In the genomic region with DNA sequence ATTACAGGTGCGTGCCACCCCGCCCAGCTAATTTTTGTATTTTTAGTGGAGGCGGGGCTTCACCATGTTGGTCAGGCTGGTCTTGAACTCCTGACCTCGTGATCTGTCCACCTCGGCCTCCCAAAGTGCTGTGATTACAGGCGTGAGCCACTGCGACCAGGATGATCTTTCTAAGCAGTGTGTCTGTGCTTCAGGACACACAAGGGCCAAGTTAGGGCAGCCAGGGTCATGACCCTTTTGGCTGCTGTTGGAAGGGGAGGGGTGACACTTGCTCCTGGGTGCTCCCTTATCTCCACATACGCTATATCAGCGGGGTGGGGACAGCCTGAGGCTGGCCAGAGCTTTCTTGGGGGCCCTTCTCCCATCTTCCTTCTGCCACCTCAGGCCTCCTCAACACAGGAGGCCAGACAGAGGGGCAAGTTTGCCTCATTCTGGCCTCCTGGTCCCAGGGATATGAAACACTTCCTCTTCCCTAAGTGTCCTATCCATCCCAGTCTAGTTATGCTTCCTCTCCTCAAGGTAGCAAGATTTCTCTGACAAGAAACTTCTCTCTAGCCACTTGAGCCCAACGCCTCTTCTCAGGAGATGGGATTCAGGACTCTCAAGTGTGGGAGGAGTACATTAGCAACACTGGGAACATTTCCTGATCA, we compare ENCODE assay signal across 11 cellular contexts. TPM values are rescaled to one million over a fixed set of nuclear protein-coding genes. Genes with fewer than 3 reads are reported as not detected.
DNase-seq lines count a peak whose midpoint lies in the region; ATAC-seq and TF ChIP-seq lines count a peak whose summit lies in the region.
"Had no signal": no experiment of that assay in that cellular context is flagged by ENCODE, and none has a peak within 500 bp of the region (broad histone marks: within the 10 kb centered on the region; RNA-seq: fewer than 3 reads in every experiment).

No MANE protein-coding gene starts in this region.

- peaks cover 9% of the 10 kb centered on the region for H3K4me1 ChIP-seq in mesenchymal stem cell (ENCODE audit: control insufficient read depth, insufficient read depth, low read depth, low read length)
- peaks cover 53% of the 10 kb centered on the region for H3K4me1 ChIP-seq in suprapubic skin

- peaks cover 4% of the 10 kb centered on the region in 2 experiments for H3K36me3 ChIP-seq in mesenchymal stem cell (ENCODE audit: control insufficient read depth in 1 of 2, insufficient read depth in 2 of 2, low read depth in 1 of 2, low read length in 2 of 2)
- H3K36me3 ChIP-seq in suprapubic skin: no peaks in the 10 kb centered on the region

- H3K4ac ChIP-seq in mesenchymal stem cell (ENCODE audit: low read depth in 1 of 2, low read length in 2 of 2): peak overlapping the region in 1 of 2 experiments; percentile 13

- no peak overlapping the region for H2BK15ac ChIP-seq in mesenchymal stem cell (ENCODE audit: low read depth, poor library complexity, severe bottlenecking)

- H3K9me3 Mint-ChIP-seq in activated naive CD8-positive, alpha-beta T cell treated with anti-CD3 and anti-CD28 coated beads, Interleukin-2, amount 10 ng/mL, durations not matched to agents 7 days and 5 days: no peaks in the 10 kb centered on the region
- no peaks in the 10 kb centered on the region for H3K9me3 Mint-ChIP-seq in activated naive CD8-positive, alpha-beta T cell treated with anti-CD3 and anti-CD28 coated beads for 36 hours
- no peaks in the 10 kb centered on the region for H3K9me3 Mint-ChIP-seq in activated T-helper 1 cell treated with anti-CD3 and anti-CD28 coated beads, Interleukin-12 subunit alpha, Interleukin-12 subunit beta, Interleukin-2, Interleukin-4 antibody, amounts not matched to agents 30 ng/mL and 10 ng/mL and 1 ng/mL, durations not matched to agents 14 hours and 24 hours and 36 hours

- peak overlapping the region in 1 of 2 experiments; percentile 100 for H3K4me3 ChIP-seq in mesenchymal stem cell (ENCODE audit: insufficient read depth in 1 of 2, low read depth in 1 of 2, low read length in 2 of 2)
- H3K4me3 ChIP-seq in suprapubic skin: peak overlapping the region; percentile 75
- H3K4me3 ChIP-seq: mucosa of descending colon had no signal

- intact Hi-C loops in activated T-helper 1 cell treated with anti-CD3 and anti-CD28 coated beads, Interleukin-12 subunit alpha, Interleukin-12 subunit beta, Interleukin-2, Interleukin-4 antibody, amounts not matched to agents 30 ng/mL and 10 ng/mL and 1 ng/mL, durations not matched to agents 14 hours and 24 hours and 36 hours (cut with micrococcal nuclease): loop anchor here (10.0 kb wide), 3 partner anchors 107 to 437 kb away; partner anchors contain the start of gene SH2D3C

- H3K4me2 ChIP-seq in mesenchymal stem cell (ENCODE audit: low read length, poor library complexity, severe bottlenecking): no peak overlapping the region

- H2BK12ac ChIP-seq in mesenchymal stem cell (ENCODE audit: low read length in 2 of 2): no peak overlapping the region

- no peak overlapping the region for H4K91ac ChIP-seq in mesenchymal stem cell (ENCODE audit: low read length)

- H3K9me3 ChIP-seq in mesenchymal stem cell (ENCODE audit: control insufficient read depth, low read length) (no peaks in the 10 kb centered on the region), suprapubic skin (no peaks in the 10 kb centered on the region)
- H3K9me3 ChIP-seq: mucosa of descending colon had no signal

- H2BK5ac ChIP-seq in mesenchymal stem cell (ENCODE audit: low read depth, low read length, poor library complexity, severe bottlenecking): no peak overlapping the region

- H3K27me3 Mint-ChIP-seq in activated naive CD8-positive, alpha-beta T cell treated with anti-CD3 and anti-CD28 coated beads, Interleukin-2, amount 10 ng/mL, durations not matched to agents 7 days and 5 days: no peaks in the 10 kb centered on the region
- no peaks in the 10 kb centered on the region for H3K27me3 Mint-ChIP-seq in activated naive CD8-positive, alpha-beta T cell treated with anti-CD3 and anti-CD28 coated beads for 36 hours
- H3K27me3 Mint-ChIP-seq in activated T-helper 1 cell treated with anti-CD3 and anti-CD28 coated beads, Interleukin-12 subunit alpha, Interleukin-12 subunit beta, Interleukin-2, Interleukin-4 antibody, amounts not matched to agents 30 ng/mL and 10 ng/mL and 1 ng/mL, durations not matched to agents 14 hours and 24 hours and 36 hours (ENCODE audit: insufficient read depth): peaks cover 3% of the 10 kb centered on the region

- peak overlapping the region; percentile 98 for H3K4me3 Mint-ChIP-seq in activated naive CD8-positive, alpha-beta T cell treated with anti-CD3 and anti-CD28 coated beads, Interleukin-2, amount 10 ng/mL, durations not matched to agents 7 days and 5 days
- no peak overlapping the region for H3K4me3 Mint-ChIP-seq in activated naive CD8-positive, alpha-beta T cell treated with anti-CD3 and anti-CD28 coated beads for 36 hours
- peak overlapping the region; percentile 99 for H3K4me3 Mint-ChIP-seq in activated T-helper 1 cell treated with anti-CD3 and anti-CD28 coated beads, Interleukin-12 subunit alpha, Interleukin-12 subunit beta, Interleukin-2, Interleukin-4 antibody, amounts not matched to agents 30 ng/mL and 10 ng/mL and 1 ng/mL, durations not matched to agents 14 hours and 24 hours and 36 hours

- POLR2A ChIA-PET in activated naive CD8-positive, alpha-beta T cell treated with anti-CD3 and anti-CD28 coated beads, Interleukin-2, amount 10 ng/mL, durations not matched to agents 7 days and 5 days (lab: Charles Lee): interaction anchor here (5.4 kb wide), 1 partner anchor 28 kb away, joined by 53 read pairs; the partner anchor contains the start of genes LRSAM1 and RPL12

- 94% methylated on average over 10 of the region's 10 CpGs for whole genome bisulfite sequencing in mesenchymal stem cell
- WGBS in suprapubic skin: 88% methylated on average over 5 of the region's 10 CpGs

- no peak overlapping the region for H3K23ac ChIP-seq in mesenchymal stem cell (ENCODE audit: low read length in 2 of 2)

- peaks cover 11% of the 10 kb centered on the region for H3K36me3 Mint-ChIP-seq in activated naive CD8-positive, alpha-beta T cell treated with anti-CD3 and anti-CD28 coated beads, Interleukin-2, amount 10 ng/mL, durations not matched to agents 7 days and 5 days
- H3K36me3 Mint-ChIP-seq in activated naive CD8-positive, alpha-beta T cell treated with anti-CD3 and anti-CD28 coated beads for 36 hours: peaks cover 24% of the 10 kb centered on the region
- H3K36me3 Mint-ChIP-seq in activated T-helper 1 cell treated with anti-CD3 and anti-CD28 coated beads, Interleukin-12 subunit alpha, Interleukin-12 subunit beta, Interleukin-2, Interleukin-4 antibody, amounts not matched to agents 30 ng/mL and 10 ng/mL and 1 ng/mL, durations not matched to agents 14 hours and 24 hours and 36 hours (ENCODE audit: low read depth): peaks cover 19% of the 10 kb centered on the region

- H3K79me1 ChIP-seq in mesenchymal stem cell (replicated peaks; ENCODE audit: low read length, poor library complexity, severe bottlenecking): peaks cover 15% of the 10 kb centered on the region

- H2BK120ac ChIP-seq in mesenchymal stem cell (ENCODE audit: low read depth, low read length): no peak overlapping the region

- no peak for DNase-seq in activated naive CD8-positive, alpha-beta T cell treated with anti-CD3 and anti-CD28 coated beads, Interleukin-2, amount 10 ng/mL, durations not matched to agents 7 days and 5 days
- no peak for DNase-seq in activated naive CD8-positive, alpha-beta T cell treated with anti-CD3 and anti-CD28 coated beads for 36 hours
- DNase-seq in activated T-helper 1 cell treated with anti-CD3 and anti-CD28 coated beads, Interleukin-12 subunit alpha, Interleukin-12 subunit beta, Interleukin-2, Interleukin-4 antibody, amounts not matched to agents 30 ng/mL and 10 ng/mL and 1 ng/mL, durations not matched to agents 14 hours and 24 hours and 36 hours (ENCODE audit: low spot score): no peak
- DNase-seq in mesenchymal stem cell (no peak), suprapubic skin (ENCODE audit: low spot score in 2 of 2) (no peak), NCI-H1694 treated with DMSO at 0.1 percent for 48 hours (lab: John Stamatoyannopoulos, UW) (no peak), nucleus accumbens (lab: John Stamatoyannopoulos, UW) (no peak), GM10266 (ENCODE audit: extremely low spot score) (no peak)
- DNase-seq: dorsolateral prefrontal cortex, hypothalamus, mucosa of descending colon had no signal

- no peak overlapping the region for H3K14ac ChIP-seq in mesenchymal stem cell (ENCODE audit: low read length in 2 of 2)

- H2AK5ac ChIP-seq in mesenchymal stem cell (ENCODE audit: low read length, severe bottlenecking): no peak overlapping the region

- peak overlapping the region; percentile 98 for H3K9ac ChIP-seq in mesenchymal stem cell (ENCODE audit: low read length)

- H4K8ac ChIP-seq in mesenchymal stem cell (ENCODE audit: low read length): peak overlapping the region; percentile 54

- peaks cover 25% of the 10 kb centered on the region for H3K4me1 Mint-ChIP-seq in activated naive CD8-positive, alpha-beta T cell treated with anti-CD3 and anti-CD28 coated beads, Interleukin-2, amount 10 ng/mL, durations not matched to agents 7 days and 5 days
- peaks cover 28% of the 10 kb centered on the region for H3K4me1 Mint-ChIP-seq in activated naive CD8-positive, alpha-beta T cell treated with anti-CD3 and anti-CD28 coated beads for 36 hours
- peaks cover 43% of the 10 kb centered on the region for H3K4me1 Mint-ChIP-seq in activated T-helper 1 cell treated with anti-CD3 and anti-CD28 coated beads, Interleukin-12 subunit alpha, Interleukin-12 subunit beta, Interleukin-2, Interleukin-4 antibody, amounts not matched to agents 30 ng/mL and 10 ng/mL and 1 ng/mL, durations not matched to agents 14 hours and 24 hours and 36 hours (ENCODE audit: low read depth)

- no peak overlapping the region for H3K18ac ChIP-seq in mesenchymal stem cell (ENCODE audit: low read depth in 1 of 2, low read length in 2 of 2)

- no peak for TF ChIP-seq EP300 in suprapubic skin (IDR thresholded peaks at IDR 0.05)

- no peak overlapping the region for H2AFZ ChIP-seq in mesenchymal stem cell (ENCODE audit: low read depth, low read length)

- no peak for TF ChIP-seq POLR2A in suprapubic skin (IDR thresholded peaks at IDR 0.05)

- peaks cover 0 to 17% of the 10 kb centered on the region in 2 experiments for H3K27me3 ChIP-seq in mesenchymal stem cell (ENCODE audit: control insufficient read depth in 1 of 2, insufficient read depth in 1 of 2, low read length in 2 of 2)
- no peaks in the 10 kb centered on the region for H3K27me3 ChIP-seq in suprapubic skin
- H3K27me3 ChIP-seq: dorsolateral prefrontal cortex had no signal

- no peak for ATAC-seq in activated naive CD8-positive, alpha-beta T cell treated with anti-CD3 and anti-CD28 coated beads, Interleukin-2, amount 10 ng/mL, durations not matched to agents 7 days and 5 days (ENCODE audit: low read depth)
- ATAC-seq: mucosa of descending colon had no signal

- no peak overlapping the region for H3K27ac Mint-ChIP-seq in activated naive CD8-positive, alpha-beta T cell treated with anti-CD3 and anti-CD28 coated beads, Interleukin-2, amount 10 ng/mL, durations not matched to agents 7 days and 5 days
- no peak overlapping the region for H3K27ac Mint-ChIP-seq in activated naive CD8-positive, alpha-beta T cell treated with anti-CD3 and anti-CD28 coated beads for 36 hours
- H3K27ac Mint-ChIP-seq in activated T-helper 1 cell treated with anti-CD3 and anti-CD28 coated beads, Interleukin-12 subunit alpha, Interleukin-12 subunit beta, Interleukin-2, Interleukin-4 antibody, amounts not matched to agents 30 ng/mL and 10 ng/mL and 1 ng/mL, durations not matched to agents 14 hours and 24 hours and 36 hours: no peak overlapping the region

- no peak for TF ChIP-seq CTCF in suprapubic skin (IDR thresholded peaks at IDR 0.05)
- no peak for TF ChIP-seq CTCF in GM10266 (IDR thresholded peaks at IDR 0.05; ENCODE audit: control insufficient read depth, insufficient read depth, low read depth, missing control alignments)

- H3K27ac ChIP-seq in mesenchymal stem cell (ENCODE audit: low read length, poor library complexity, severe bottlenecking) (no peak overlapping the region), suprapubic skin (no peak overlapping the region)

RNA-seq across cellular contexts. Expression of gene ZNF79, which starts 1.9 kb away (rescaled TPM):
- 10 to 100 TPM; 14.2 to 15.0 TPM for total RNA-seq in activated naive CD8-positive, alpha-beta T cell treated with anti-CD3 and anti-CD28 coated beads, Interleukin-2, amount 10 ng/mL, durations not matched to agents 7 days and 5 days
- 1 to 10 TPM; 7.7 to 8.6 TPM for total RNA-seq in activated naive CD8-positive, alpha-beta T cell treated with anti-CD3 and anti-CD28 coated beads for 36 hours
- total RNA-seq in activated T-helper 1 cell treated with anti-CD3 and anti-CD28 coated beads, Interleukin-12 subunit alpha, Interleukin-12 subunit beta, Interleukin-2, Interleukin-4 antibody, amounts not matched to agents 30 ng/mL and 10 ng/mL and 1 ng/mL, durations not matched to agents 14 hours and 24 hours and 36 hours: 21.7 and 23.1 TPM in 2 replicates
- polyA plus RNA-seq in mesenchymal stem cell (2013, experiment 1 of 2): 3.0 TPM
- 3.0 TPM for polyA plus RNA-seq in mesenchymal stem cell (2013, experiment 2 of 2)
- total RNA-seq in suprapubic skin: 10 to 100 TPM in 2 of 4 donors, 1 to 10 TPM in 2; 4.8 to 10.7 (median 8.1) TPM

RNA-seq across cellular contexts. Expression of gene SLC2A8, which starts 25.3 kb away (rescaled TPM):
- total RNA-seq in activated naive CD8-positive, alpha-beta T cell treated with anti-CD3 and anti-CD28 coated beads, Interleukin-2, amount 10 ng/mL, durations not matched to agents 7 days and 5 days: 1 to 10 TPM; 3.4 to 4.1 TPM
- 1 to 10 TPM; 1.0 to 1.9 TPM for total RNA-seq in activated naive CD8-positive, alpha-beta T cell treated with anti-CD3 and anti-CD28 coated beads for 36 hours
- total RNA-seq in activated T-helper 1 cell treated with anti-CD3 and anti-CD28 coated beads, Interleukin-12 subunit alpha, Interleukin-12 subunit beta, Interleukin-2, Interleukin-4 antibody, amounts not matched to agents 30 ng/mL and 10 ng/mL and 1 ng/mL, durations not matched to agents 14 hours and 24 hours and 36 hours: 10.4 and 11.6 TPM in 2 replicates
- 6.3 TPM for polyA plus RNA-seq in mesenchymal stem cell (2013, experiment 1 of 2)
- 6.8 TPM for polyA plus RNA-seq in mesenchymal stem cell (2013, experiment 2 of 2)
- 10 to 100 TPM; 17.2 to 26.0 (median 21.4) TPM for total RNA-seq in suprapubic skin

RNA-seq across cellular contexts. Expression of gene RPL12, which starts 28.9 kb away (rescaled TPM):
- total RNA-seq in activated naive CD8-positive, alpha-beta T cell treated with anti-CD3 and anti-CD28 coated beads, Interleukin-2, amount 10 ng/mL, durations not matched to agents 7 days and 5 days: 1,000 to 10,000 TPM; 1,332 to 1,343 TPM
- total RNA-seq in activated naive CD8-positive, alpha-beta T cell treated with anti-CD3 and anti-CD28 coated beads for 36 hours: 1,000 to 10,000 TPM; 2,007 to 2,108 TPM
- 1,157 and 1,162 TPM in 2 replicates for total RNA-seq in activated T-helper 1 cell treated with anti-CD3 and anti-CD28 coated beads, Interleukin-12 subunit alpha, Interleukin-12 subunit beta, Interleukin-2, Interleukin-4 antibody, amounts not matched to agents 30 ng/mL and 10 ng/mL and 1 ng/mL, durations not matched to agents 14 hours and 24 hours and 36 hours
- 2,850 TPM for polyA plus RNA-seq in mesenchymal stem cell (2013, experiment 1 of 2)
- 2,702 TPM for polyA plus RNA-seq in mesenchymal stem cell (2013, experiment 2 of 2)
- total RNA-seq in suprapubic skin: 1,000 to 10,000 TPM; 2,291 to 3,774 (median 2,862) TPM

RNA-seq across cellular contexts. Expression of gene LRSAM1, which starts 29.1 kb away (rescaled TPM):
- total RNA-seq in activated naive CD8-positive, alpha-beta T cell treated with anti-CD3 and anti-CD28 coated beads, Interleukin-2, amount 10 ng/mL, durations not matched to agents 7 days and 5 days: 10 to 100 TPM; 22.4 to 25.5 TPM
- 10 to 100 TPM; 17.7 to 20.7 TPM for total RNA-seq in activated naive CD8-positive, alpha-beta T cell treated with anti-CD3 and anti-CD28 coated beads for 36 hours
- 23.8 and 25.8 TPM in 2 replicates for total RNA-seq in activated T-helper 1 cell treated with anti-CD3 and anti-CD28 coated beads, Interleukin-12 subunit alpha, Interleukin-12 subunit beta, Interleukin-2, Interleukin-4 antibody, amounts not matched to agents 30 ng/mL and 10 ng/mL and 1 ng/mL, durations not matched to agents 14 hours and 24 hours and 36 hours
- 7.9 TPM for polyA plus RNA-seq in mesenchymal stem cell (2013, experiment 1 of 2)
- polyA plus RNA-seq in mesenchymal stem cell (2013, experiment 2 of 2): 7.2 TPM
- 10 to 100 TPM; 31.2 to 84.7 (median 37.2) TPM for total RNA-seq in suprapubic skin
